Comparison of ENCODE assay signal across 10 cellular contexts in the genomic region with DNA sequence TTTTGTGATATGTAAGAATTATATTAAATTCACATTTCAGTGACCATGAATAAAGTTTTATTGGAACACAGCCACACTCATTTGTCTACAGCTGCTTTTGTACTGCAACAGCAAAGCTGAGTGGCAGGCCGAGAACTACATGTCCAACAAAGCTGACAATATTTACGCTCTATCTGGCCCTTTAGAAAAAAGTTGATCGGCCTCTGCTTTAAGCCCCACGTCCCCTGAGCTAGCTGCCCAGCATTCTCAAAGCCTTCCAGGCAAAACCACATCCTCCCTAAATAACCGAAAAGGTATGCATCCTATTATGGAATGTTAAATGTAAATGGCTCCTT. TPM values are rescaled to one million over a fixed set of nuclear protein-coding genes. Genes with fewer than 3 reads are reported as not detected.
DNase-seq lines count a peak whose midpoint lies in the region; ATAC-seq and TF ChIP-seq lines count a peak whose summit lies in the region.
"Had no signal": no experiment of that assay in that cellular context is flagged by ENCODE, and none has a peak within 500 bp of the region (broad histone marks: within the 10 kb centered on the region; RNA-seq: fewer than 3 reads in every experiment).

No MANE protein-coding gene starts in this region.

- H3K27me3 Mint-ChIP-seq in stimulated activated naive CD8-positive, alpha-beta T cell treated with anti-CD3 and anti-CD28 coated beads, Interleukin-15, Interleukin-2, amounts not matched to agents 100 ng/mL and 50 ng/mL, for 24 hours, result no peaks in the 10 kb centered on the region
- H3K27me3 Mint-ChIP-seq in activated naive CD8-positive, alpha-beta T cell, result no peaks in the 10 kb centered on the region

- no peak for DNase-seq in stimulated activated naive CD8-positive, alpha-beta T cell treated with anti-CD3 and anti-CD28 coated beads, Interleukin-15, Interleukin-2, amounts not matched to agents 100 U/mL and 50 U/mL, for 24 hours
- DNase-seq in islet precursor cell (peak; percentile 76), NCI-H146 (lab: John Stamatoyannopoulos, UW) (no peak), NCI-H446 (lab: John Stamatoyannopoulos, UW) (no peak)
- DNase-seq: activated CD4-positive, alpha-beta T cell treated with anti-CD3 and anti-CD28 coated beads for 1 hour; NCI-H446 treated with DMSO at 0.1 percent for 48 hours had no signal

- 90 to 93% methylated on average over 5 of the region's 5 CpGs for whole genome bisulfite sequencing in gastroesophageal sphincter (ENCODE audit: low coverage in 1 of 2), 2 donors

- no peak overlapping the region for H3K4me3 ChIP-seq in gastroesophageal sphincter

- H3K36me3 ChIP-seq in gastroesophageal sphincter, result no peaks in the 10 kb centered on the region

- H3K9me3 ChIP-seq in gastroesophageal sphincter, result no peaks in the 10 kb centered on the region

- peaks cover 0 to 70% (median 0%) of the 10 kb centered on the region in 3 donors for H3K4me1 ChIP-seq in gastroesophageal sphincter

- no peaks in the 10 kb centered on the region for H3K27me3 ChIP-seq in gastroesophageal sphincter

- H3K4me3 Mint-ChIP-seq in stimulated activated naive CD8-positive, alpha-beta T cell treated with anti-CD3 and anti-CD28 coated beads, Interleukin-15, Interleukin-2, amounts not matched to agents 100 ng/mL and 50 ng/mL, for 24 hours, result peak overlapping the region; percentile 20
- H3K4me3 Mint-ChIP-seq in activated naive CD8-positive, alpha-beta T cell, result peak overlapping the region; percentile 73

- H3K9me3 Mint-ChIP-seq in stimulated activated naive CD8-positive, alpha-beta T cell treated with anti-CD3 and anti-CD28 coated beads, Interleukin-15, Interleukin-2, amounts not matched to agents 100 ng/mL and 50 ng/mL, for 24 hours, result no peaks in the 10 kb centered on the region
- H3K9me3 Mint-ChIP-seq in activated naive CD8-positive, alpha-beta T cell (ENCODE audit: low read depth), result no peaks in the 10 kb centered on the region

- H3K27ac ChIP-seq in gastroesophageal sphincter, result no peak overlapping the region

- peaks cover 83% of the 10 kb centered on the region for H3K36me3 Mint-ChIP-seq in stimulated activated naive CD8-positive, alpha-beta T cell treated with anti-CD3 and anti-CD28 coated beads, Interleukin-15, Interleukin-2, amounts not matched to agents 100 ng/mL and 50 ng/mL, for 24 hours (ENCODE audit: low read depth)
- peaks cover 16% of the 10 kb centered on the region for H3K36me3 Mint-ChIP-seq in activated naive CD8-positive, alpha-beta T cell

- peaks cover 98% of the 10 kb centered on the region for H3K4me1 Mint-ChIP-seq in stimulated activated naive CD8-positive, alpha-beta T cell treated with anti-CD3 and anti-CD28 coated beads, Interleukin-15, Interleukin-2, amounts not matched to agents 100 ng/mL and 50 ng/mL, for 24 hours (ENCODE audit: low read depth)
- H3K4me1 Mint-ChIP-seq in activated naive CD8-positive, alpha-beta T cell (ENCODE audit: low read depth), result peaks cover 93% of the 10 kb centered on the region

- TF ChIP-seq CTCF in gastroesophageal sphincter (IDR thresholded peaks at IDR 0.05), result no peak

- no peak for ATAC-seq in stimulated activated naive CD8-positive, alpha-beta T cell treated with anti-CD3 and anti-CD28 coated beads, Interleukin-15, Interleukin-2, amounts not matched to agents 100 U/mL and 50 U/mL, for 24 hours
- ATAC-seq in gastroesophageal sphincter (no peak), HG02970 (IDR thresholded peaks at IDR 0.05; ENCODE audit: low FRiP score, unreplicated experiment) (no peak)

- TF ChIP-seq EP300 in gastroesophageal sphincter (IDR thresholded peaks at IDR 0.05), result no peak

- peak overlapping the region; percentile 22 for H3K27ac Mint-ChIP-seq in stimulated activated naive CD8-positive, alpha-beta T cell treated with anti-CD3 and anti-CD28 coated beads, Interleukin-15, Interleukin-2, amounts not matched to agents 100 ng/mL and 50 ng/mL, for 24 hours
- H3K27ac Mint-ChIP-seq in activated naive CD8-positive, alpha-beta T cell, result peak overlapping the region; percentile 61

- TF ChIP-seq POLR2A in gastroesophageal sphincter (IDR thresholded peaks at IDR 0.05), result no peak

RNA-seq across cellular contexts. Expression of a gene that starts 8.6 kb away (rescaled TPM):
- 100 to 1,000 TPM in 1 of 4 donors, 10 to 100 TPM in 3; 23.5 to 106 (median 45.9) TPM for total RNA-seq in gastroesophageal sphincter
